18 cellular contexts compared by ENCODE assay signal in genomic region chr15:77839970-77840609, GRCh38.
DNase-seq lines count a peak whose midpoint lies in the region; ATAC-seq and TF ChIP-seq lines count a peak whose summit lies in the region.
"Had no signal": no experiment of that assay in that cellular context is flagged by ENCODE, and none has a peak within 500 bp of the region (broad histone marks: within the 10 kb centered on the region; RNA-seq: fewer than 3 reads in every experiment).

No MANE protein-coding gene starts in this region.

- H2AFZ ChIP-seq in H9 (ENCODE audit: low read length), result no peak overlapping the region

- no peak overlapping the region for H3K4me2 ChIP-seq in H9 (ENCODE audit: insufficient read depth, insufficient read length, low read length)

- H3K4me3 Mint-ChIP-seq in H9 (no peak overlapping the region), endodermal cell (no peak overlapping the region)

- no peak overlapping the region for H2BK15ac ChIP-seq in H9 (ENCODE audit: low read depth, low read length)

- no peak for TF ChIP-seq CTCF in H9 (conservative IDR thresholded peaks at IDR 0.05)
- no peak for TF ChIP-seq CTCF in endodermal cell (conservative IDR thresholded peaks at IDR 0.05)
- no peak for TF ChIP-seq CTCF in sigmoid colon (IDR thresholded peaks at IDR 0.05)

- no peaks in the 10 kb centered on the region for H3K27me3 ChIP-seq in H9 (ENCODE audit: insufficient read depth, low read length)
- H3K27me3 ChIP-seq in endodermal cell (ENCODE audit: control insufficient read depth, insufficient read depth, low read length, poor library complexity, severe bottlenecking), result no peaks in the 10 kb centered on the region
- peaks cover 0 to 14% (median 0%) of the 10 kb centered on the region in 3 donors for H3K27me3 ChIP-seq in sigmoid colon

- peak; percentile 2 for DNase-seq in activated CD4-positive, CD25-positive, alpha-beta regulatory T cell treated with anti-CD3 and anti-CD28 coated beads, Interleukin-2, amount 50 U/mL, for 72 hours
- DNase-seq in activated CD4-positive, CD25-positive, alpha-beta regulatory T cell (lab: John Stamatoyannopoulos, UW), result no peak
- DNase-seq in H9 (peak; percentile 25), endodermal cell (peak; percentile 40), sigmoid colon (peak; percentile 46)
- no peak for DNase-seq in effector CD8-positive, alpha-beta T cell (lab: John Stamatoyannopoulos, UW)
- DNase-seq: CD8-positive, alpha-beta memory T cell; NCI-H1048; NCI-H146; NCI-H2107; NCI-H345; NCI-H526 treated with DMSO at 0.1 percent for 48 hours; NK-92 treated with Interleukin-12 subunit alpha and Interleukin-12 subunit beta, amount 100 ng/mL, for 24 hours had no signal

- H4K8ac ChIP-seq in H9 (replicated peaks; ENCODE audit: insufficient read length, low read depth, low read length), result no peak overlapping the region

- TF ChIP-seq EP300 in sigmoid colon (IDR thresholded peaks at IDR 0.05), result no peak

- no peak overlapping the region for H2BK12ac ChIP-seq in H9 (ENCODE audit: insufficient read length, low read depth, low read length)

- H3K27ac Mint-ChIP-seq in H9 (no peak overlapping the region), endodermal cell (no peak overlapping the region)
- H3K27ac Mint-ChIP-seq: CD8-positive, alpha-beta memory T cell had no signal

- no peak overlapping the region for H4K5ac ChIP-seq in H9 (ENCODE audit: insufficient read length, low read depth, low read length)

- no peaks in the 10 kb centered on the region for H3K79me1 ChIP-seq in H9 (ENCODE audit: insufficient read depth, low read depth, low read length, poor library complexity, severe bottlenecking)

- no CpG with 5 or more reads among the region's 8 CpGs for WGBS in H9 (ENCODE audit: extremely low coverage, insufficient read length, low lambda C conversion rate)
- 71 to 78% methylated on average over 5 to 8 of the region's 8 CpGs for WGBS in endodermal cell (ENCODE audit: insufficient coverage in 1 of 2, insufficient read length in 1 of 2), 2 experiments
- WGBS in sigmoid colon, 2 donors, result 80 to 87% methylated on average over 8 of the region's 8 CpGs

- ATAC-seq in HG03139 (IDR thresholded peaks at IDR 0.05; ENCODE audit: unreplicated experiment) (no peak), HG03135 (IDR thresholded peaks at IDR 0.05; ENCODE audit: unreplicated experiment) (no peak)
- ATAC-seq: K562 had no signal

- no peak overlapping the region for H3K4ac ChIP-seq in H9 (ENCODE audit: low read depth, low read length)

- no peaks in the 10 kb centered on the region for H3K36me3 ChIP-seq in endodermal cell (ENCODE audit: control insufficient read depth, insufficient read depth, low read length)
- H3K36me3 ChIP-seq in sigmoid colon, result no peaks in the 10 kb centered on the region

- H3K4me3 ChIP-seq in endodermal cell (ENCODE audit: low read length) (no peak overlapping the region), sigmoid colon (no peak overlapping the region)
- H3K4me3 ChIP-seq: K562 had no signal

- no peak overlapping the region for H2BK120ac ChIP-seq in H9 (ENCODE audit: low read depth, low read length, poor library complexity, severe bottlenecking)

- H3K23ac ChIP-seq in H9 (ENCODE audit: insufficient read length, low read depth, low read length), result no peak overlapping the region

- peaks cover 6 to 10% (median 9%) of the 10 kb centered on the region in 3 experiments for H3K36me3 Mint-ChIP-seq in H9 (ENCODE audit: insufficient read depth in 1 of 3, low read depth in 3 of 3)
- H3K36me3 Mint-ChIP-seq in endodermal cell (ENCODE audit: low read depth), result no peaks in the 10 kb centered on the region

- H2BK20ac ChIP-seq in H9 (ENCODE audit: low read depth, low read length, poor library complexity, severe bottlenecking), result no peak overlapping the region

- no peak overlapping the region for H2BK5ac ChIP-seq in H9 (ENCODE audit: insufficient read length, low read length)

- peaks cover 23 to 37% of the 10 kb centered on the region in 2 experiments for H3K4me1 Mint-ChIP-seq in H9
- peaks cover 5% of the 10 kb centered on the region for H3K4me1 Mint-ChIP-seq in endodermal cell
- H3K4me1 Mint-ChIP-seq: CD8-positive, alpha-beta memory T cell had no signal

- no peak overlapping the region for H4K91ac ChIP-seq in H9 (ENCODE audit: insufficient read length, low read depth, low read length)

- H3K18ac ChIP-seq in H9 (ENCODE audit: insufficient read length, low read depth, low read length), result no peak overlapping the region

- peaks cover 13 to 14% of the 10 kb centered on the region in 2 experiments for H3K9me3 Mint-ChIP-seq in H9
- peaks cover 9% of the 10 kb centered on the region for H3K9me3 Mint-ChIP-seq in endodermal cell

- H3K9me3 ChIP-seq in H9 (ENCODE audit: control insufficient read depth, low read depth, low read length) (peaks cover 2% of the 10 kb centered on the region), endodermal cell (ENCODE audit: control insufficient read depth, low read length) (no peaks in the 10 kb centered on the region), sigmoid colon (no peaks in the 10 kb centered on the region)

- no peak overlapping the region for H3K56ac ChIP-seq in H9 (ENCODE audit: insufficient read length, low read depth, low read length)

- H3K27me3 Mint-ChIP-seq in H9 (ENCODE audit: low read depth) (peaks cover 11% of the 10 kb centered on the region), endodermal cell (ENCODE audit: insufficient read depth) (peaks cover 4% of the 10 kb centered on the region)

- TF ChIP-seq POLR2A in sigmoid colon (IDR thresholded peaks at IDR 0.05), result no peak

- H2AK5ac ChIP-seq in H9 (ENCODE audit: insufficient read length, low read length), result no peak overlapping the region

- no peaks in the 10 kb centered on the region for H4K20me1 ChIP-seq in H9 (ENCODE audit: control insufficient read depth, insufficient read depth, insufficient read length)

- no peak overlapping the region for H3K27ac ChIP-seq in H9 (ENCODE audit: insufficient read length, low read depth, low read length)
- H3K27ac ChIP-seq in endodermal cell (ENCODE audit: low read depth, low read length), result no peak overlapping the region
- no peak overlapping the region for H3K27ac ChIP-seq in sigmoid colon
- H3K27ac ChIP-seq: 22Rv1, HL-60 had no signal

- intact Hi-C loops in sigmoid colon (cut with DNase I), result no loop called here

- H3K4me1 ChIP-seq in H9 (ENCODE audit: insufficient read depth, low read length) (no peaks in the 10 kb centered on the region; the same call in 1 of the 2 replicates), endodermal cell (ENCODE audit: control insufficient read depth, insufficient read depth, low read length) (no peaks in the 10 kb centered on the region), sigmoid colon (no peaks in the 10 kb centered on the region)

- no peak overlapping the region for H3K14ac ChIP-seq in H9 (ENCODE audit: insufficient read depth, low read length)

- H3K9ac ChIP-seq in H9 (ENCODE audit: extremely low read depth, insufficient read length, low read length), result no peak overlapping the region
- no peak overlapping the region for H3K9ac ChIP-seq in endodermal cell (ENCODE audit: extremely low read depth, low read length, poor library complexity, severe bottlenecking)

- no peaks in the 10 kb centered on the region for H3K79me2 ChIP-seq in H9 (ENCODE audit: insufficient read depth, low read length)

- no peaks in the 10 kb centered on the region for H3K23me2 ChIP-seq in H9 (ENCODE audit: insufficient read length, low read depth, low read length, poor library complexity, severe bottlenecking)

- H3T11ph ChIP-seq in H9 (ENCODE audit: low read length), result no peak overlapping the region

Comparison
In these comparisons a context has a peak if more than half of its experiments do, and no peak if none do; other contexts are left out.
1. DNase-seq: peak in activated CD4-positive, CD25-positive, alpha-beta regulatory T cell treated with anti-CD3 and anti-CD28 coated beads, Interleukin-2, amount 50 U/mL, for 72 hours (single experiment), H9 (single experiment), endodermal cell (single experiment) and sigmoid colon (single experiment); none in activated CD4-positive, CD25-positive, alpha-beta regulatory T cell (0 of 4) and effector CD8-positive, alpha-beta T cell (single experiment).